Comparison of ENCODE assay signal across 9 cellular contexts in genomic region chr6:46175446-46175845, GRCh38. TPM values are rescaled to one million over a fixed set of nuclear protein-coding genes. Genes with fewer than 3 reads are reported as not detected.
DNase-seq lines count a peak whose midpoint lies in the region; ATAC-seq, FAIRE-seq and TF ChIP-seq lines count a peak whose summit lies in the region.
"Had no signal": no experiment of that assay in that cellular context is flagged by ENCODE, and none has a peak within 500 bp of the region (broad histone marks: within the 10 kb centered on the region; RNA-seq: fewer than 3 reads in every experiment).

No MANE protein-coding gene starts in this region.

- CTCF ChIA-PET in activated CD8-positive, alpha-beta T cell treated with anti-CD3 and anti-CD28 coated beads, Interleukin-2, amount 10 ng/mL, durations not matched to agents 7 days and 5 days (lab: Charles Lee): interaction anchor here (2.0 to 2.1 kb wide), 2 partner anchors 46 to 85 kb away, joined by 5 to 6 read pairs; no protein-coding TSS in a partner anchor

- ATAC-seq in GM18499 (IDR thresholded peaks at IDR 0.05; ENCODE audit: insufficient read depth, unreplicated experiment) (peak; percentile 80), GM19455 (IDR thresholded peaks at IDR 0.05; ENCODE audit: unreplicated experiment) (peak; percentile 78), HG03060 (IDR thresholded peaks at IDR 0.05; ENCODE audit: low read depth, unreplicated experiment) (peak; percentile 66)
- ATAC-seq in activated CD8-positive, alpha-beta T cell treated with anti-CD3 and anti-CD28 coated beads, Interleukin-2, amount 10 ng/mL, durations not matched to agents 7 days and 5 days: peak; percentile 85
- ATAC-seq: Panc1 had no signal

- DNase-seq in activated CD8-positive, alpha-beta T cell treated with anti-CD3 and anti-CD28 coated beads, Interleukin-2, amount 10 ng/mL, durations not matched to agents 7 days and 5 days: peak; percentile 35
- no peak for DNase-seq in NCI-H1930 (lab: John Stamatoyannopoulos, UW)
- DNase-seq in D721Med (ENCODE audit: insufficient read length, low spot score): no peak
- no peak for DNase-seq in type B pancreatic cell (ENCODE audit: extremely low spot score, unreplicated experiment)
- DNase-seq in SKM-1 (lab: John Stamatoyannopoulos, UW; ENCODE audit: unreplicated experiment): no peak

- TF ChIP-seq CTCF in D721Med (IDR thresholded peaks at IDR 0.05; ENCODE audit: insufficient read depth, missing control alignments) (no peak), type B pancreatic cell (conservative IDR thresholded peaks at IDR 0.05) (no peak)

- no peaks in the 10 kb centered on the region for H3K36me3 Mint-ChIP-seq in activated CD8-positive, alpha-beta T cell treated with anti-CD3 and anti-CD28 coated beads, Interleukin-2, amount 10 ng/mL, durations not matched to agents 7 days and 5 days (ENCODE audit: low read depth)
- H3K36me3 Mint-ChIP-seq in type B pancreatic cell: no peaks in the 10 kb centered on the region

- no peaks in the 10 kb centered on the region for H3K9me3 Mint-ChIP-seq in activated CD8-positive, alpha-beta T cell treated with anti-CD3 and anti-CD28 coated beads, Interleukin-2, amount 10 ng/mL, durations not matched to agents 7 days and 5 days (ENCODE audit: insufficient read depth)
- no peaks in the 10 kb centered on the region for H3K9me3 Mint-ChIP-seq in type B pancreatic cell

- H3K27ac Mint-ChIP-seq in activated CD8-positive, alpha-beta T cell treated with anti-CD3 and anti-CD28 coated beads, Interleukin-2, amount 10 ng/mL, durations not matched to agents 7 days and 5 days: peak overlapping the region; percentile 65
- no peak overlapping the region for H3K27ac Mint-ChIP-seq in type B pancreatic cell

- POLR2A ChIA-PET in activated CD8-positive, alpha-beta T cell treated with anti-CD3 and anti-CD28 coated beads, Interleukin-2, amount 10 ng/mL, durations not matched to agents 7 days and 5 days (lab: Charles Lee): interaction anchor here (0.5 kb wide), 1 partner anchor 941 kb away, joined by 3 read pairs; no protein-coding TSS in a partner anchor

- FAIRE-seq in D721Med (lab: Jason Lieb, UNC): no peak

- H3K4me1 Mint-ChIP-seq in activated CD8-positive, alpha-beta T cell treated with anti-CD3 and anti-CD28 coated beads, Interleukin-2, amount 10 ng/mL, durations not matched to agents 7 days and 5 days (ENCODE audit: low read depth): peaks cover 30% of the 10 kb centered on the region
- no peaks in the 10 kb centered on the region for H3K4me1 Mint-ChIP-seq in type B pancreatic cell (ENCODE audit: unreplicated experiment)

- H3K4me3 Mint-ChIP-seq in activated CD8-positive, alpha-beta T cell treated with anti-CD3 and anti-CD28 coated beads, Interleukin-2, amount 10 ng/mL, durations not matched to agents 7 days and 5 days: peak overlapping the region; percentile 16
- H3K4me3 Mint-ChIP-seq in type B pancreatic cell: no peak overlapping the region

- peaks cover 57% of the 10 kb centered on the region for H3K27me3 Mint-ChIP-seq in activated CD8-positive, alpha-beta T cell treated with anti-CD3 and anti-CD28 coated beads, Interleukin-2, amount 10 ng/mL, durations not matched to agents 7 days and 5 days (ENCODE audit: low read depth)
- H3K27me3 Mint-ChIP-seq in type B pancreatic cell: peaks cover 16% of the 10 kb centered on the region

RNA-seq across cellular contexts. Expression of gene ENPP5, which starts 4.7 kb away (rescaled TPM):
- total RNA-seq in activated CD8-positive, alpha-beta T cell treated with anti-CD3 and anti-CD28 coated beads, Interleukin-2, amount 10 ng/mL, durations not matched to agents 7 days and 5 days: not detected
- 4.2 and 6.6 TPM in 2 replicates for total RNA-seq in type B pancreatic cell (ENCODE audit: low replicate concordance)

RNA-seq across cellular contexts. Expression of gene ENPP4, which starts 45.7 kb away (rescaled TPM):
- 1 to 10 TPM; 4.9 to 5.4 TPM for total RNA-seq in activated CD8-positive, alpha-beta T cell treated with anti-CD3 and anti-CD28 coated beads, Interleukin-2, amount 10 ng/mL, durations not matched to agents 7 days and 5 days
- 4.9 and 7.4 TPM in 2 replicates for total RNA-seq in type B pancreatic cell (ENCODE audit: low replicate concordance)
